ENCODE assay signal across 19 cellular contexts in the genomic region with DNA sequence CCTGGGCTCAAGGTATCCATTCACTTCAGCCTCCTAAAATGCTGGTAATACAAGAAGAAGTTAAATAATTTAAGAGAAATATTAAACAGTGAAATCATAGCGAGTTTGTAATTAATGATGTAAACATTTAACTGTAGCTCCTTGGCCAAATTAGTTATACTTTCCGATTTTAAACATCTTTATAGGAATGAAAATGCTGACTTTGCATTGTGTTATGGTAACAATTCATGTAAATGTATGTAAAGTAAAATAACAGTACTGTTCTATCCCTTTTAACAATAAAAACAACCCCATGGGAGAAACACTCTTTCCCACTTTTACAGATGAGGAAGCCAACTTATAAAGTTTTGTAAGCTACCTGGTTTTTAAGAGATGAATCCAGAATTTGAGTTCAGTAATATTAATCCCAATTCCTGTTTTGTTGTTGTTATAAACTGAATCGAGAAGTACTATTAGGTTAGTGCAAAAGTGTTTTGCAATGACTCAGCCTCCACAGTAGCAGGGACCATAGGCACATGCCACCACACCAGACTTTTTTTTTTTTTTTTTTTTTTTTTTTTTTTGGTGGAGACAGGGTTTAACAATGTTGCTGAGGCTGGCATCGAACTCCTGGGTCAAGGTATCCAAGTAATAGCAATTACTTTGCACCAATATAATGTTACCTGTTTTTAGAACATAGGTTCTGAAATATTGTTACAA.
"Had no signal": no experiment of that assay in that cellular context is flagged by ENCODE, and none has a peak within 500 bp of the region (broad histone marks: within the 10 kb centered on the region; RNA-seq: fewer than 3 reads in every experiment).

No MANE protein-coding gene starts in this region.

- H3K4me2 ChIP-seq: PC-9 had no signal

- ATAC-seq: activated CD4-positive, CD25-positive, alpha-beta regulatory T cell treated with anti-CD3 and anti-CD28 coated beads, Interleukin-2, amount 50 U/mL, for 24 hours; activated CD8-positive, alpha-beta T cell treated with anti-CD3 and anti-CD28 coated beads for 36 hours had no signal

- H3K4me1 ChIP-seq: breast epithelium had no signal

- H3K27ac Mint-ChIP-seq: activated CD8-positive, alpha-beta T cell treated with anti-CD3 and anti-CD28 coated beads for 36 hours had no signal

- H3K4me3 Mint-ChIP-seq: activated CD8-positive, alpha-beta T cell treated with anti-CD3 and anti-CD28 coated beads for 36 hours had no signal

- H3K27me3 ChIP-seq: breast epithelium had no signal

- H3K27ac ChIP-seq: breast epithelium, PC-9 had no signal

- H2AFZ ChIP-seq: PC-9 had no signal

- H3K27me3 Mint-ChIP-seq: activated CD8-positive, alpha-beta T cell treated with anti-CD3 and anti-CD28 coated beads for 36 hours had no signal

- H3K4me3 ChIP-seq: breast epithelium, PC-9 had no signal

- H3K36me3 ChIP-seq: breast epithelium had no signal

- H3K9me3 ChIP-seq: breast epithelium had no signal

- DNase-seq: activated CD4-positive, alpha-beta T cell treated with anti-CD3 and anti-CD28 coated beads for 4 hours; activated CD8-positive, alpha-beta memory T cell treated with anti-CD3 and anti-CD28 coated beads, Interleukin-2, amount 50 U/mL, for 4 hours; activated CD8-positive, alpha-beta T cell treated with anti-CD3 and anti-CD28 coated beads for 36 hours; activated naive CD4-positive, alpha-beta T cell treated with anti-CD3 and anti-CD28 coated beads, Interleukin-2, amount 50 U/mL, for 16 hours; activated T-cell treated with anti-CD3 and anti-CD28 coated beads, Interleukin-2, amount 50 U/mL, for 1 hour; aorta; caudate nucleus; NCI-H1105; NCI-H1436; NCI-H1694 treated with DMSO at 0.1 percent for 48 hours; NCI-H2029 treated with DMSO at 0.1 percent for 48 hours; NCI-H345; NCI-H510A; NCI-H69; PC-9; SHP77 treated with DMSO at 0.1 percent for 48 hours; T-helper 1 cell had no signal
